In the genomic region with DNA sequence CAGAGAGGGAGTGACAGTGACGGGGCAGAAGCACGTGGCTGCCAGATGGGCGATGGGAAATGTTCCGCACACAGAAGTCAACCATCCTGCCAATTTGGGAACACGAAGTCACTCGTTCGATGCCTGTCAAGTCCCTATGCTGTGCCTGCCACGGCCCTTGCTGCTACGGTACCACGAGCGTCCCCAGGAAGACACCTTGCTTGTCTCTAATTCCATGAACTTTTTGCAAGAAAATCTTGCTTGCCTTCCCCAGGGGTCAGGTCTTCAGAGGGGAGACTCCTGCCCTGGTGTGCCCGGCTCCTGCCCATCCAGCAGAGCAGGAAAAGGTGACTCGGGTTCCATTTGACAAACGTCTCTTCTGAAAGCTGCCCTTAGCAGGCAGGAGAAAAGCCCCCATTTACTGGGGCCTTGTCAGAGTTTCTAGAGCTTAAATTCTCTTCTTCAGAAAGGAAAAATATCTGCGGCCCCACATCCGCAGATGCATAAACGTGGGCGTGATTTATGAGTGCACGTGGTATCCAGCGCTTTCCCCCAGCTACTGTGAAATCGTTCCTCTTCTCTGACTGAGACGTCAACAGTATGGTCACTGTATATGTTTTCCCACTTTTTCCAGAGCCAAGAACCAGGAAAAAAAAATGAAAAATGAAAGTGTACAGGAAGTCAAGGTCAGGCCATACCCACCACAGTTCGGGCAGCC, we compare ENCODE assay signal across 10 cellular contexts. TPM values are rescaled to one million over a fixed set of nuclear protein-coding genes. Genes with fewer than 3 reads are reported as not detected.
A peak's percentile ranks its signal among the peaks of the same experiment; 100 is the strongest.
DNase-seq lines count a peak whose midpoint lies in the region; TF ChIP-seq lines count a peak whose summit lies in the region.
"Had no signal": no experiment of that assay in that cellular context is flagged by ENCODE, and none has a peak within 500 bp of the region (broad histone marks: within the 10 kb centered on the region; RNA-seq: fewer than 3 reads in every experiment).

No MANE protein-coding gene starts in this region.

- peaks cover 5% of the 10 kb centered on the region for H3K27me3 Mint-ChIP-seq in activated CD4-positive, alpha-beta T cell treated with anti-CD3 and anti-CD28 coated beads, Interleukin-2, amount 10 ng/mL, durations not matched to agents 24 days and 14 days

- H3K27ac Mint-ChIP-seq in activated CD4-positive, alpha-beta T cell treated with anti-CD3 and anti-CD28 coated beads, Interleukin-2, amount 10 ng/mL, durations not matched to agents 24 days and 14 days, result peak overlapping the region; percentile 75

- H3K4me1 Mint-ChIP-seq in activated CD4-positive, alpha-beta T cell treated with anti-CD3 and anti-CD28 coated beads, Interleukin-2, amount 10 ng/mL, durations not matched to agents 24 days and 14 days, result peaks cover 13% of the 10 kb centered on the region

- TF ChIP-seq POLR2A in stomach (IDR thresholded peaks at IDR 0.05), result no peak

- DNase-seq in GM13977 (ENCODE audit: low spot score), result peak; percentile 50
- DNase-seq in activated CD4-positive, alpha-beta T cell treated with anti-CD3 and anti-CD28 coated beads, Interleukin-2, amount 10 ng/mL, durations not matched to agents 24 days and 14 days, result no peak
- peak; percentile 88 for DNase-seq in fibroblast of mammary gland (ENCODE audit: low read depth)
- DNase-seq in stimulated activated CD4-positive, alpha-beta T cell treated with anti-CD3 and anti-CD28 coated beads, TNF-alpha, amount 100 ng/mL, for 4 hours (ENCODE audit: low read depth in 3 of 3), result peak in 2 of 3 experiments; percentile 18 to 34
- no peak for DNase-seq in NCI-H1694 (lab: John Stamatoyannopoulos, UW)
- DNase-seq in stomach, result no peak
- no peak for DNase-seq in effector CD4-positive, alpha-beta T cell
- no peak for DNase-seq in GOT3 (lab: John Stamatoyannopoulos, UW)
- DNase-seq: NCI-H748 treated with DMSO at 0.1 percent for 48 hours had no signal

- TF ChIP-seq EP300 in stomach (IDR thresholded peaks at IDR 0.05), result no peak

- intact Hi-C loops in activated CD4-positive, alpha-beta T cell treated with anti-CD3 and anti-CD28 coated beads, Interleukin-2, amount 10 ng/mL, durations not matched to agents 24 days and 14 days (cut with micrococcal nuclease), result loop anchor here (1.0 to 10.0 kb wide), 2 partner anchors 17 to 149 kb away; a partner anchor contains a TSS
- intact Hi-C loops in stomach (cut with DNase I; ENCODE audit: low total_unique reads), result no loop called here

- H3K27ac ChIP-seq in stomach, result peak overlapping the region in 1 of 5 donors; percentile 6

- no peaks in the 10 kb centered on the region for H3K9me3 Mint-ChIP-seq in activated CD4-positive, alpha-beta T cell treated with anti-CD3 and anti-CD28 coated beads, Interleukin-2, amount 10 ng/mL, durations not matched to agents 24 days and 14 days

- in situ Hi-C loops in GM13977 (cut with MboI; ENCODE audit: low pct_unique_long_range_greater_than_20kb, low sequenced_read_pairs, unreplicated experiment), result no loop called here

- no peaks in the 10 kb centered on the region for H3K27me3 ChIP-seq in stomach
- H3K27me3 ChIP-seq: gastroesophageal sphincter had no signal

- H3K36me3 Mint-ChIP-seq in activated CD4-positive, alpha-beta T cell treated with anti-CD3 and anti-CD28 coated beads, Interleukin-2, amount 10 ng/mL, durations not matched to agents 24 days and 14 days (ENCODE audit: low read depth), result no peaks in the 10 kb centered on the region

- TF ChIP-seq CTCF in GM13977 (IDR thresholded peaks at IDR 0.05; ENCODE audit: extremely low read depth, insufficient read depth, missing control alignments) (no peak), fibroblast of mammary gland (conservative IDR thresholded peaks at IDR 0.05; ENCODE audit: control insufficient read depth, insufficient read depth, low read depth, low read length) (no peak), stomach (IDR thresholded peaks at IDR 0.05) (no peak)

- no peak overlapping the region for H3K4me3 ChIP-seq in fibroblast of mammary gland (ENCODE audit: control insufficient read depth, low read depth, low read length)
- H3K4me3 ChIP-seq in stomach, result no peak overlapping the region
- H3K4me3 ChIP-seq: gastroesophageal sphincter had no signal

- WGBS in stomach, 5 donors, result 65 to 77% (median 71%) methylated on average over 22 to 23 of the region's 23 CpGs

- H3K36me3 ChIP-seq in stomach, result no peaks in the 10 kb centered on the region
- H3K36me3 ChIP-seq: gastroesophageal sphincter had no signal

- peaks cover 0 to 14% (median 3%) of the 10 kb centered on the region in 4 donors for H3K4me1 ChIP-seq in stomach

- H3K9me3 ChIP-seq in stomach, result no peaks in the 10 kb centered on the region
- H3K9me3 ChIP-seq: gastroesophageal sphincter had no signal

- peak overlapping the region; percentile 26 for H3K4me3 Mint-ChIP-seq in activated CD4-positive, alpha-beta T cell treated with anti-CD3 and anti-CD28 coated beads, Interleukin-2, amount 10 ng/mL, durations not matched to agents 24 days and 14 days

RNA-seq across cellular contexts. Expression of a gene that starts 16.8 kb away (rescaled TPM):
- 106 and 110 TPM in 2 replicates for total RNA-seq in activated CD4-positive, alpha-beta T cell treated with anti-CD3 and anti-CD28 coated beads, Interleukin-2, amount 10 ng/mL, durations not matched to agents 24 days and 14 days
- 100 to 1,000 TPM in 2 of 5 donors, 10 to 100 TPM in 3; 30.4 to 179 (median 79.0) TPM for total RNA-seq in stomach
- 10 to 100 TPM; 12.8 to 38.0 (median 14.8) TPM for polyA plus RNA-seq in stomach

RNA-seq across cellular contexts. Expression of a gene that starts 58.3 kb away (rescaled TPM):
- total RNA-seq in activated CD4-positive, alpha-beta T cell treated with anti-CD3 and anti-CD28 coated beads, Interleukin-2, amount 10 ng/mL, durations not matched to agents 24 days and 14 days, result 22.3 and 23.1 TPM in 2 replicates
- total RNA-seq in stomach, result 100 to 1,000 TPM in 2 of 5 donors, 10 to 100 TPM in 3; 29.7 to 134 (median 60.7) TPM
- polyA plus RNA-seq in stomach, result 10 to 100 TPM; 15.3 to 36.2 (median 27.8) TPM

Comparison
In these comparisons a context has a peak if more than half of its experiments do, and no peak if none do; other contexts are left out.
1. DNase-seq: peak in GM13977 (single experiment), fibroblast of mammary gland (single experiment) and stimulated activated CD4-positive, alpha-beta T cell treated with anti-CD3 and anti-CD28 coated beads, TNF-alpha, amount 100 ng/mL, for 4 hours (2 of 3); none in activated CD4-positive, alpha-beta T cell treated with anti-CD3 and anti-CD28 coated beads, Interleukin-2, amount 10 ng/mL, durations not matched to agents 24 days and 14 days (single experiment), NCI-H1694 (single experiment), stomach (single experiment), effector CD4-positive, alpha-beta T cell (single experiment) and GOT3 (single experiment).